Comparison of ENCODE assay signal across 21 cellular contexts in genomic region chr14:42307239-42307825, GRCh38.
DNase-seq lines count a peak whose midpoint lies in the region; ATAC-seq, FAIRE-seq and TF ChIP-seq lines count a peak whose summit lies in the region.
"Had no signal": no experiment of that assay in that cellular context is flagged by ENCODE, and none has a peak within 500 bp of the region (broad histone marks: within the 10 kb centered on the region; RNA-seq: fewer than 3 reads in every experiment).

No MANE protein-coding gene starts in this region.

- TF ChIP-seq EP300 in GM12878 (IDR thresholded peaks at IDR 0.05; ENCODE audit: borderline replicate concordance in 1 of 2, control insufficient read depth in 1 of 2, low read depth in 2 of 2, low read length in 2 of 2), result no peak

- no peak overlapping the region for H3K27ac Mint-ChIP-seq in MCF 10A (ENCODE audit: low read depth, unreplicated experiment)
- H3K27ac Mint-ChIP-seq: CD14-positive monocyte; CD4-positive, alpha-beta memory T cell had no signal

- DNase-seq in MCF 10A (ENCODE audit: unreplicated experiment), result peak; percentile 0
- no peak for DNase-seq in breast epithelium (ENCODE audit: low spot score in 2 of 2)
- DNase-seq in LHCN-M2 (ENCODE audit: low read depth), result peak; percentile 0
- no peak for DNase-seq in GM12878 (ENCODE audit: low read depth, low spot score)
- no peak for DNase-seq in NCI-H1092 (lab: John Stamatoyannopoulos, UW)
- DNase-seq: 8988T; CD4-positive, alpha-beta memory T cell; DMS153; DND-41; EL; IMR-90 had no signal

- H3K4me3 ChIP-seq in breast epithelium (no peak overlapping the region), GM12878 (no peak overlapping the region)
- H3K4me3 ChIP-seq: BLaER1, HAP-1, K562 had no signal

- H3K27me3 Mint-ChIP-seq in MCF 10A (ENCODE audit: insufficient read depth, unreplicated experiment), result no peaks in the 10 kb centered on the region
- H3K27me3 Mint-ChIP-seq: CD4-positive, alpha-beta memory T cell had no signal

- H3K27me3 ChIP-seq in breast epithelium, result no peaks in the 10 kb centered on the region
- no peaks in the 10 kb centered on the region for H3K27me3 ChIP-seq in GM12878 (replicated peaks in 1 of 2; ENCODE audit: control insufficient read depth in 2 of 2, insufficient read depth in 2 of 2, low read length in 1 of 2)
- H3K27me3 ChIP-seq: BLaER1 had no signal

- H3K27ac ChIP-seq in breast epithelium (no peak overlapping the region), GM12878 (ENCODE audit: control insufficient read depth, insufficient read depth) (no peak overlapping the region)
- H3K27ac ChIP-seq: BLaER1, HL-60 had no signal

- H3K9me3 ChIP-seq in breast epithelium (peaks cover 13 to 17% of the 10 kb centered on the region in 2 donors), GM12878 (replicated peaks; ENCODE audit: control insufficient read depth, insufficient read depth, low read length) (no peaks in the 10 kb centered on the region; the same call in 2 of the 3 replicates)
- H3K9me3 ChIP-seq: HAP-1 had no signal

- no peak overlapping the region for H3K4me2 ChIP-seq in GM12878 (ENCODE audit: control insufficient read depth, insufficient read depth)
- H3K4me2 ChIP-seq: BLaER1 had no signal

- intact Hi-C loops in MCF 10A (cut with micrococcal nuclease), result no loop called here
- intact Hi-C loops in breast epithelium (cut with DNase I; ENCODE audit: low total_unique reads), result no loop called here
- intact Hi-C loops in GM12878 (cut with micrococcal nuclease; ENCODE audit: unreplicated experiment), result no loop called here

- ATAC-seq in GM12878 (no peak), GM21381 (IDR thresholded peaks at IDR 0.05; ENCODE audit: unreplicated experiment) (no peak), SK-N-SH treated with all-trans-retinoic acid at 6 μM for 48 hours (no peak)
- ATAC-seq: K562 had no signal

- no peaks in the 10 kb centered on the region for H3K4me1 Mint-ChIP-seq in MCF 10A (ENCODE audit: insufficient read depth, unreplicated experiment)
- H3K4me1 Mint-ChIP-seq: CD14-positive monocyte; CD4-positive, alpha-beta memory T cell had no signal

- H3K36me3 ChIP-seq in breast epithelium (no peaks in the 10 kb centered on the region), GM12878 (ENCODE audit: control insufficient read depth in 2 of 2, insufficient read depth in 2 of 2, low read length in 1 of 2) (no peaks in the 10 kb centered on the region)
- H3K36me3 ChIP-seq: BLaER1, HAP-1 had no signal

- H3K79me2 ChIP-seq in GM12878 (ENCODE audit: control insufficient read depth, insufficient read depth, low read length), result no peaks in the 10 kb centered on the region

- BruUV-seq in MCF 10A (replicated peaks; lab: Mats Ljungman, UMichigan) (no TSS peak), GM12878 (replicated peaks; lab: Mats Ljungman, UMichigan) (no TSS peak)

- H3K4me3 Mint-ChIP-seq in MCF 10A (ENCODE audit: unreplicated experiment), result no peak overlapping the region
- H3K4me3 Mint-ChIP-seq: CD14-positive monocyte; CD4-positive, alpha-beta memory T cell had no signal

- TF ChIP-seq CTCF in MCF 10A (IDR thresholded peaks at IDR 0.05; ENCODE audit: unreplicated experiment), result no peak
- TF ChIP-seq CTCF in breast epithelium (IDR thresholded peaks at IDR 0.05), result no peak
- no peak for TF ChIP-seq CTCF in GM12878 (IDR thresholded peaks at IDR 0.05 in 2 of 3, conservative IDR thresholded peaks at IDR 0.05 in 1 of 3; ENCODE audit: control insufficient read depth in 2 of 3, extremely low read depth in 1 of 3, insufficient read depth in 1 of 3, low read depth in 3 of 3, low read length in 3 of 3)

- no peaks in the 10 kb centered on the region for H3K36me3 Mint-ChIP-seq in MCF 10A (ENCODE audit: insufficient read depth, unreplicated experiment)
- H3K36me3 Mint-ChIP-seq: CD14-positive monocyte; CD4-positive, alpha-beta memory T cell had no signal

- H3K9me3 Mint-ChIP-seq in MCF 10A (ENCODE audit: unreplicated experiment), result peaks cover 13% of the 10 kb centered on the region

- WGBS in GM12878 (ENCODE audit: insufficient coverage, insufficient replicate concordance, low lambda C conversion rate, missing lambda C conversion rate), result 6% methylated on average over 5 of the region's 5 CpGs

- SMC1A ChIA-PET in GM12878 (lab: Charles Lee; ENCODE audit: uncharacterized antibody, unreplicated experiment), result no interaction called here

- no peak for TF ChIP-seq RAD21 in GM12878 (IDR thresholded peaks at IDR 0.05; ENCODE audit: insufficient read depth, low read depth, low read length)

- H2AFZ ChIP-seq in GM12878 (ENCODE audit: control insufficient read depth, low read depth, low read length), result no peak overlapping the region

- RAD21 ChIA-PET in GM12878 (lab: Charles Lee; ENCODE audit: unreplicated experiment), result no interaction called here

- in situ Hi-C loops in GM12878 (cut with MboI), result no loop called here

- no peak overlapping the region for H3K9ac ChIP-seq in GM12878 (ENCODE audit: control insufficient read depth, insufficient read depth, low read length)
- H3K9ac ChIP-seq: BLaER1 had no signal

- CTCF ChIA-PET in MCF 10A (lab: Yijun Ruan, JAX) (no interaction called here), GM12878 (lab: Yijun Ruan, JAX) (no interaction called here)

- no peaks in the 10 kb centered on the region for H3K4me1 ChIP-seq in breast epithelium
- no peaks in the 10 kb centered on the region for H3K4me1 ChIP-seq in GM12878 (ENCODE audit: control insufficient read depth, insufficient read depth, low read length)
- H3K4me1 ChIP-seq: BLaER1, HAP-1 had no signal

- H4K20me1 ChIP-seq in GM12878 (ENCODE audit: control insufficient read depth, insufficient read depth), result no peaks in the 10 kb centered on the region
- H4K20me1 ChIP-seq: BLaER1 had no signal

- POLR2A ChIA-PET in MCF 10A (lab: Yijun Ruan, JAX), result no interaction called here
- POLR2A ChIA-PET in GM12878 (lab: Charles Lee), result no interaction called here

- TF ChIP-seq POLR2A in breast epithelium (IDR thresholded peaks at IDR 0.05), result no peak
- no peak for TF ChIP-seq POLR2A in GM12878 (IDR thresholded peaks at IDR 0.05; ENCODE audit: low read depth, low read length)

- no peak for FAIRE-seq in GM12878 (lab: Jason Lieb, UNC)
- FAIRE-seq: GM12891, GM18507, H1, K562 had no signal

TF ChIP-seq in GM12878, 131 proteins besides CTCF, POLR2A, EP300 and RAD21:
- TF ChIP-seq CBX5 (IDR thresholded peaks at IDR 0.05; ENCODE audit: low read depth), result 0 out of 2 replicates have a peak, but pooled peaks have one; percentile 34
- TF ChIP-seq NKRF (conservative IDR thresholded peaks at IDR 0.05), result no peak

TF ChIP-seq in SK-N-SH treated with all-trans-retinoic acid at 6 μM for 48 hours, 23 proteins besides CTCF, POLR2A, EP300 and RAD21 (continues in another document):
- TF ChIP-seq CREB5 (CRISPR knock-in tag; IDR thresholded peaks at IDR 0.05; ENCODE audit: low read depth) (no peak), TSHZ2 (CRISPR knock-in tag; IDR thresholded peaks at IDR 0.05) (no peak), TOX (CRISPR knock-in tag; IDR thresholded peaks at IDR 0.05; ENCODE audit: borderline replicate concordance) (no peak), CSRNP3 (CRISPR knock-in tag; IDR thresholded peaks at IDR 0.05) (no peak), CSDC2 (CRISPR knock-in tag; IDR thresholded peaks at IDR 0.05) (no peak), OSR1 (CRISPR knock-in tag; IDR thresholded peaks at IDR 0.05) (no peak), RARB (CRISPR knock-in tag; IDR thresholded peaks at IDR 0.05) (no peak), ZFP3 (CRISPR knock-in tag; IDR thresholded peaks at IDR 0.05) (no peak), PPARA (CRISPR knock-in tag; IDR thresholded peaks at IDR 0.05; ENCODE audit: borderline replicate concordance) (no peak)

Comparison
In these comparisons a context has a peak if more than half of its experiments do, and no peak if none do; other contexts are left out.
1. DNase-seq: peak in MCF 10A (single experiment) and LHCN-M2 (single experiment); none in breast epithelium (0 of 2), GM12878 (single experiment) and NCI-H1092 (single experiment).